In genomic region chr10:119466076-119466475, GRCh38 we compare ENCODE assay signal across 1 cellular context.
TF ChIP-seq lines count a peak whose summit lies in the region.

No MANE protein-coding gene starts in this region.

TF ChIP-seq in IMR-90, 13 proteins besides CTCF, POLR2A, EP300 and RAD21 (continued from another document):
- TF ChIP-seq, protein P1, sequence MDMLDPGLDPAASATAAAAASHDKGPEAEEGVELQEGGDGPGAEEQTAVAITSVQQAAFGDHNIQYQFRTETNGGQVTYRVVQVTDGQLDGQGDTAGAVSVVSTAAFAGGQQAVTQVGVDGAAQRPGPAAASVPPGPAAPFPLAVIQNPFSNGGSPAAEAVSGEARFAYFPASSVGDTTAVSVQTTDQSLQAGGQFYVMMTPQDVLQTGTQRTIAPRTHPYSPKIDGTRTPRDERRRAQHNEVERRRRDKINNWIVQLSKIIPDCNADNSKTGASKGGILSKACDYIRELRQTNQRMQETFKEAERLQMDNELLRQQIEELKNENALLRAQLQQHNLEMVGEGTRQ (IDR thresholded peaks at IDR 0.05; ENCODE audit: low read depth, low read length): no peak
- no peak for TF ChIP-seq BHLHE40 (IDR thresholded peaks at IDR 0.05; ENCODE audit: low read depth, low read length)
- no peak for TF ChIP-seq RCOR1 (IDR thresholded peaks at IDR 0.05; ENCODE audit: insufficient replicate concordance, low read length)
- no peak for TF ChIP-seq CHD1 (IDR thresholded peaks at IDR 0.05; ENCODE audit: low read depth, low read length)
- no peak for TF ChIP-seq RFX5 (IDR thresholded peaks at IDR 0.05; ENCODE audit: low read depth, low read length)
- no peak for TF ChIP-seq SMC3 (IDR thresholded peaks at IDR 0.05; ENCODE audit: low read depth, low read length)
